Comparison of ENCODE assay signal across 17 cellular contexts in genomic region chr11:134800130-134800529, GRCh38.
"Had no signal": no experiment of that assay in that cellular context is flagged by ENCODE, and none has a peak within 500 bp of the region (broad histone marks: within the 10 kb centered on the region; RNA-seq: fewer than 3 reads in every experiment).

No MANE protein-coding gene starts in this region.

- H3K27ac ChIP-seq: colonic mucosa, heart right ventricle, pancreas, prostate gland, spleen, tibial artery had no signal

- H3K27me3 ChIP-seq: colonic mucosa had no signal

- H3K4me1 ChIP-seq: colonic mucosa, heart right ventricle, pancreas, prostate gland, tibial artery had no signal

- DNase-seq: colonic mucosa; dermis blood vessel endothelial cell; erythroblast; foreskin melanocyte; heart right ventricle; kidney glomerular epithelial cell; naive thymus-derived CD4-positive, alpha-beta T cell; pancreas; spleen; stimulated activated CD4-positive, alpha-beta T cell treated with anti-CD3 and anti-CD28 coated beads, Interleukin-15, amount 100 ng/mL, for 24 hours; stimulated activated CD4-positive, alpha-beta T cell treated with anti-CD3 and anti-CD28 coated beads, Interleukin-1b, Interleukin-23, amount 100 ng/mL, for 48 hours; stimulated activated CD4-positive, alpha-beta T cell treated with anti-CD3 and anti-CD28 coated beads, Interleukin-4, amount 100 ng/mL, for 24 hours; tibial artery had no signal

- ATAC-seq: heart right ventricle; naive thymus-derived CD4-positive, alpha-beta T cell; pancreas; sciatic nerve; stimulated activated memory B cell treated with anti-CD40 and anti-IgM and Interleukin-4, amounts not matched to agents 10 μg/mL and 1 μg/mL and 100 μg/mL, for 72 hours had no signal

- H3K36me3 ChIP-seq: colonic mucosa, heart right ventricle, pancreas, prostate gland, spleen, tibial artery had no signal

- H3K4me3 ChIP-seq: colonic mucosa, heart right ventricle, pancreas, prostate gland, spleen, tibial artery had no signal

- H3K9me3 Mint-ChIP-seq: naive thymus-derived CD4-positive, alpha-beta T cell; stimulated activated memory B cell treated with anti-CD40 and anti-IgM and Interleukin-4, amounts not matched to agents 10 μg/mL and 1 μg/mL and 100 μg/mL, for 72 hours; stimulated activated naive CD8-positive, alpha-beta T cell treated with anti-CD3 and anti-CD28 coated beads, Interleukin-15, Interleukin-2, amounts not matched to agents 100 ng/mL and 50 ng/mL, for 24 hours had no signal

- H3K27ac Mint-ChIP-seq: naive thymus-derived CD4-positive, alpha-beta T cell; stimulated activated memory B cell treated with anti-CD40 and anti-IgM and Interleukin-4, amounts not matched to agents 10 μg/mL and 1 μg/mL and 100 μg/mL, for 72 hours; stimulated activated naive CD8-positive, alpha-beta T cell treated with anti-CD3 and anti-CD28 coated beads, Interleukin-15, Interleukin-2, amounts not matched to agents 100 ng/mL and 50 ng/mL, for 24 hours had no signal

- H3K9me3 ChIP-seq: colonic mucosa, heart right ventricle, pancreas, prostate gland, spleen, tibial artery had no signal

- H3K36me3 Mint-ChIP-seq: naive thymus-derived CD4-positive, alpha-beta T cell; stimulated activated memory B cell treated with anti-CD40 and anti-IgM and Interleukin-4, amounts not matched to agents 10 μg/mL and 1 μg/mL and 100 μg/mL, for 72 hours had no signal

- H3K4me1 Mint-ChIP-seq: stimulated activated memory B cell treated with anti-CD40 and anti-IgM and Interleukin-4, amounts not matched to agents 10 μg/mL and 1 μg/mL and 100 μg/mL, for 72 hours had no signal

- H3K4me3 Mint-ChIP-seq: naive thymus-derived CD4-positive, alpha-beta T cell; stimulated activated memory B cell treated with anti-CD40 and anti-IgM and Interleukin-4, amounts not matched to agents 10 μg/mL and 1 μg/mL and 100 μg/mL, for 72 hours; stimulated activated naive CD8-positive, alpha-beta T cell treated with anti-CD3 and anti-CD28 coated beads, Interleukin-15, Interleukin-2, amounts not matched to agents 100 ng/mL and 50 ng/mL, for 24 hours had no signal
